Comparison of ENCODE assay signal across 8 cellular contexts in the genomic region with DNA sequence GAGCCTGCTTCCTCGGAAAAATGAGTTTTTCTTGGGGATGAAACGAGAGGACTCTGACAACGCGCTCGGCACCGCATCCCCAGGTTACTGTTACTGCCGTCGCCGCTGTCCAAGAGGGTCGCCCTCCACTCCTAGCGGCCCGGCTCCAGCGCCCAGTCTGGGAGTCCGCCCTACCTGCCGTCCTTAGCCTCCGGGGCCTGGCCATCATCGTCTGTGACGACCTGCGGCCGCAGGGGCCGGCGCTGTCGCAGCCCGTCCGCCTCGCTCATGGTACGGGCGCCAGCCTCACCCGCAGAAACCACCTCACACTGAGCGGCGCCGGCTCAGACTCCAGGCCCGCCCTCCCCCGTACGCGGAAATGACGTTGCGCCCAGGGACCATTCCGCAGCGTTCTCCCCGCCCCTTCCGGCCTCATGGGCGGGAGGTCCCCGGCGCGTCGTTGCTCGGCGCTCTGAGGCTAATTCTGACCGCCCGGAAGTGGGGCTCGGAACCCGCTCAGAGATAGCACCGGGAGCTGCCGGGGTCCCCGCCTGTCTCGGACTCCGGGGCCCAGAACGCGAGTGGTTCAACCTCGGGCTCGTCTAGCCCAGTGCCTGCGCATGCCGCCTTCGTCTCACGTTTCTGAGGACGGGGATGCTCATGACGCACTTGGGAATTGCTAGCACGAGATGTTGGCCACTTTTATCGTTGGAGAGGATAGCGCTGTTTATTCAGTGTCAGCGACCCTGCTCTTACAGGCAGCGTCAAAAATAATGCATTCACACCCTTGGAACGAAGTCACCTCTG. TPM values are rescaled to one million over a fixed set of nuclear protein-coding genes. Genes with fewer than 3 reads are reported as not detected.
DNase-seq lines count a peak whose midpoint lies in the region; ATAC-seq and TF ChIP-seq lines count a peak whose summit lies in the region.

APMAP (minus strand) TSS at position 332 of the 786 bp plus-strand sequence; CDS start at position 269, 63 bp downstream.

- no peaks in the 10 kb centered on the region for H3K9me3 ChIP-seq in IMR-90 (ENCODE audit: control insufficient read depth, insufficient read depth, low read length)
- no peaks in the 10 kb centered on the region for H3K9me3 ChIP-seq in mucosa of rectum (ENCODE audit: control insufficient read depth in 2 of 2, low read length in 2 of 2)

- peak within 1 kb of the TSS; percentile 30; the same call in 1 of the 2 replicates for H2BK20ac ChIP-seq in IMR-90 (ENCODE audit: low read depth, low read length)

- peak within 1 kb of the TSS; percentile 98 for H3K4ac ChIP-seq in IMR-90 (ENCODE audit: low read depth, low read length)

- H4K8ac ChIP-seq in IMR-90 (ENCODE audit: low read depth in 2 of 2, low read length in 2 of 2): peak within 1 kb of the TSS; percentile 87 to 100

- ATAC-seq in GM21529 (IDR thresholded peaks at IDR 0.05; ENCODE audit: unreplicated experiment) (peak; percentile 94), IMR-90 (ENCODE audit: low read depth) (peak; percentile 92)

- in situ Hi-C loops in IMR-90 (cut with MboI; ENCODE audit: low sequenced_read_pairs): loop anchor here (5.0 to 25.0 kb wide), 6 partner anchors 205 to 870 kb away; partner anchors contain the start of genes ENTPD6, NINL and ZNF337

- TF ChIP-seq POLR2A in IMR-90 (IDR thresholded peaks at IDR 0.05; ENCODE audit: low read depth, low read length): peak; percentile 96

- DNase-seq in DMS153 treated with DMSO at 0.1 percent for 48 hours (lab: John Stamatoyannopoulos, UW; ENCODE audit: unreplicated experiment) (peak; percentile 88), IMR-90 (peak; percentile 88), OCI-M2 (lab: John Stamatoyannopoulos, UW; ENCODE audit: unreplicated experiment) (peak; percentile 38), epithelial cell of proximal tubule (ENCODE audit: low read depth) (no peak)
- DNase-seq in activated T-cell treated with anti-CD3 and anti-CD28 coated beads, Interleukin-2, amount 50 U/mL, for 1 hour: peak; percentile 96
- peak; percentile 98 for DNase-seq in stimulated activated CD8-positive, alpha-beta memory T cell treated with anti-CD3 and anti-CD28 coated beads, Interleukin-4, amount 100 ng/mL, for 48 hours

- peak within 1 kb of the TSS; percentile 94 for H2AK9ac ChIP-seq in IMR-90 (replicated peaks; ENCODE audit: low read depth, low read length, poor library complexity)

- H3K4me1 ChIP-seq in IMR-90 (ENCODE audit: control insufficient read depth, insufficient read depth, low read length) (no peaks in the 10 kb centered on the region), mucosa of rectum (ENCODE audit: control insufficient read depth in 2 of 2, insufficient read depth in 2 of 2, low read length in 2 of 2) (peaks cover 17 to 24% of the 10 kb centered on the region in 2 donors)

- peak within 1 kb of the TSS; percentile 83 for H3K4me3 ChIP-seq in IMR-90 (ENCODE audit: insufficient read depth, low read depth, low read length)
- H3K4me3 ChIP-seq in epithelial cell of proximal tubule (ENCODE audit: low read depth, low read length): peak within 1 kb of the TSS; percentile 92
- H3K4me3 ChIP-seq in mucosa of rectum (ENCODE audit: low read length in 2 of 2): peak within 1 kb of the TSS; percentile 95

- no TSS peak for BruUV-seq in IMR-90 (replicated peaks; lab: Mats Ljungman, UMichigan)

- H3K9me1 ChIP-seq in IMR-90 (ENCODE audit: insufficient read depth, low read length): peaks cover 6% of the 10 kb centered on the region; the same call in 1 of the 2 replicates

- peak within 1 kb of the TSS; percentile 84 for H2BK5ac ChIP-seq in IMR-90 (ENCODE audit: low read depth, low read length, poor library complexity, severe bottlenecking)

- dilution Hi-C loops in IMR-90 (cut with HindIII; ENCODE audit: low sequenced_read_pairs, unreplicated experiment): no loop called here

- H3K79me1 ChIP-seq in IMR-90 (ENCODE audit: low read depth in 1 of 2, low read length in 2 of 2): peaks cover 23 to 35% of the 10 kb centered on the region in 2 experiments

- H2AFZ ChIP-seq in IMR-90 (replicated peaks; ENCODE audit: low read length, poor library complexity): peak within 1 kb of the TSS; percentile 99

- TF ChIP-seq CTCF in IMR-90 (conservative IDR thresholded peaks at IDR 0.05; ENCODE audit: low read depth, low read length): no peak
- TF ChIP-seq CTCF in epithelial cell of proximal tubule (conservative IDR thresholded peaks at IDR 0.05; ENCODE audit: low read depth, low read length): no peak

- no peaks in the 10 kb centered on the region for H4K20me1 ChIP-seq in IMR-90 (ENCODE audit: insufficient read depth, low read length)

- CTCF ChIA-PET in IMR-90 (lab: Yijun Ruan, JAX): interaction anchor here (0.7 to 3.8 kb wide), 3 partner anchors 72 to 435 kb away, joined by 3 to 28 read pairs (median 3); no protein-coding TSS in a partner anchor

- peak within 1 kb of the TSS; percentile 37 for H2AK5ac ChIP-seq in IMR-90 (ENCODE audit: low read depth, low read length)

- peak within 1 kb of the TSS; percentile 96 for H3K4me2 ChIP-seq in IMR-90 (ENCODE audit: low read depth, low read length)

- no peak; the same call in 1 of the 2 replicates for TF ChIP-seq RAD21 in IMR-90 (IDR thresholded peaks at IDR 0.05; ENCODE audit: low read length)

- H3K27ac ChIP-seq in IMR-90 (ENCODE audit: insufficient read depth, low read length): peak within 1 kb of the TSS; percentile 87
- peak within 1 kb of the TSS; percentile 93 to 95 for H3K27ac ChIP-seq in mucosa of rectum (ENCODE audit: low read depth in 2 of 2, low read length in 2 of 2)

- peak within 1 kb of the TSS; percentile 99 for H3K23ac ChIP-seq in IMR-90 (ENCODE audit: low read depth, low read length)

- H4K5ac ChIP-seq in IMR-90 (ENCODE audit: low read depth, low read length): peak within 1 kb of the TSS; percentile 95

- H2BK120ac ChIP-seq in IMR-90 (ENCODE audit: low read depth, low read length): peak within 1 kb of the TSS; percentile 61

- H3K27me3 ChIP-seq in IMR-90 (ENCODE audit: control insufficient read depth, insufficient read depth, low read length): peaks cover 13% of the 10 kb centered on the region
- H3K27me3 ChIP-seq in mucosa of rectum (ENCODE audit: control insufficient read depth in 2 of 2, insufficient read depth in 2 of 2, low read length in 2 of 2): no peaks in the 10 kb centered on the region

- POLR2A ChIA-PET in IMR-90 (lab: Charles Lee; ENCODE audit: unreplicated experiment): no interaction called here

- H3K14ac ChIP-seq in IMR-90 (replicated peaks; ENCODE audit: low read depth, low read length): peak within 1 kb of the TSS; percentile 99

- H3K36me3 ChIP-seq in IMR-90 (ENCODE audit: control insufficient read depth, insufficient read depth, low read length) (no peaks in the 10 kb centered on the region), mucosa of rectum (ENCODE audit: control insufficient read depth in 2 of 2, insufficient read depth in 2 of 2, low read length in 2 of 2) (no peaks in the 10 kb centered on the region)

- H3K9ac ChIP-seq in IMR-90 (ENCODE audit: low read depth, low read length): peak within 1 kb of the TSS; percentile 89
- peak within 1 kb of the TSS; percentile 93 for H3K9ac ChIP-seq in mucosa of rectum (ENCODE audit: low read depth in 1 of 2, low read length in 2 of 2)

- peak within 1 kb of the TSS; percentile 16; the same call in 1 of the 3 replicates for H2BK15ac ChIP-seq in IMR-90 (ENCODE audit: low read depth, low read length)

- WGBS in IMR-90 (ENCODE audit: extremely low coverage in 2 of 2, insufficient read length in 1 of 2), 2 experiments: 1% methylated on average over 35 of the region's 74 CpGs; no CpG with 5 or more reads in 1 of the 2 experiments

- peak within 1 kb of the TSS; percentile 56 for H3K18ac ChIP-seq in IMR-90 (ENCODE audit: low read depth, low read length)

- peak within 1 kb of the TSS; percentile 97 for H4K91ac ChIP-seq in IMR-90 (ENCODE audit: insufficient read depth, low read depth, low read length)

- intact Hi-C loops in IMR-90 (cut with micrococcal nuclease): no loop called here

- H3K56ac ChIP-seq in IMR-90 (ENCODE audit: extremely low read depth, insufficient read depth, low read length): peak within 1 kb of the TSS; percentile 89

TF ChIP-seq in IMR-90, 13 proteins besides CTCF, POLR2A, EP300 and RAD21 (continues in another document):
- TF ChIP-seq MXI1 (IDR thresholded peaks at IDR 0.05; ENCODE audit: borderline replicate concordance, low read depth, low read length) (peak; percentile 21; the same call in 1 of the 2 replicates), MAFK (IDR thresholded peaks at IDR 0.05; ENCODE audit: low read depth, low read length) (no peak), CEBPB (IDR thresholded peaks at IDR 0.05; ENCODE audit: low read depth, low read length) (no peak), CHD1 (IDR thresholded peaks at IDR 0.05; ENCODE audit: low read depth, low read length) (peak; percentile 80; the same call in 1 of the 2 replicates), NFE2L2 (IDR thresholded peaks at IDR 0.05; ENCODE audit: low read depth, low read length) (no peak), FOS (IDR thresholded peaks at IDR 0.05; ENCODE audit: low read depth, low read length) (no peak), SMC3 (IDR thresholded peaks at IDR 0.05; ENCODE audit: low read depth, low read length) (no peak), MAZ (IDR thresholded peaks at IDR 0.05; ENCODE audit: borderline replicate concordance, low read depth, low read length) (peak; percentile 64; the same call in 1 of the 2 replicates), BHLHE40 (IDR thresholded peaks at IDR 0.05; ENCODE audit: low read depth, low read length) (peak; percentile 95)
- TF ChIP-seq, protein P1, sequence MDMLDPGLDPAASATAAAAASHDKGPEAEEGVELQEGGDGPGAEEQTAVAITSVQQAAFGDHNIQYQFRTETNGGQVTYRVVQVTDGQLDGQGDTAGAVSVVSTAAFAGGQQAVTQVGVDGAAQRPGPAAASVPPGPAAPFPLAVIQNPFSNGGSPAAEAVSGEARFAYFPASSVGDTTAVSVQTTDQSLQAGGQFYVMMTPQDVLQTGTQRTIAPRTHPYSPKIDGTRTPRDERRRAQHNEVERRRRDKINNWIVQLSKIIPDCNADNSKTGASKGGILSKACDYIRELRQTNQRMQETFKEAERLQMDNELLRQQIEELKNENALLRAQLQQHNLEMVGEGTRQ (IDR thresholded peaks at IDR 0.05; ENCODE audit: low read depth, low read length): peak; percentile 51; the same call in 1 of the 2 replicates

RNA-seq across cellular contexts. Expression of gene APMAP, which starts in this region (rescaled TPM):
- total RNA-seq in IMR-90 (2012; rRNA removed) (67.2 TPM in 2 replicates), epithelial cell of proximal tubule (94.4 and 108 TPM in 2 replicates)
- 86.4 and 88.8 TPM in 2 replicates for polyA plus RNA-seq in IMR-90 (2012; rRNA removed)
- 61.5 and 74.8 TPM in 2 replicates for polyA plus RNA-seq in IMR-90 (2012; cell fraction: cytosol; rRNA removed)
- polyA plus RNA-seq in IMR-90 (2012; cell fraction: nucleus; rRNA removed; ENCODE audit: low replicate concordance): 24.2 and 39.6 TPM in 2 replicates
